16 cellular contexts compared by ENCODE assay signal in genomic region chr19:19382118-19382517, GRCh38.
"Had no signal": no experiment of that assay in that cellular context is flagged by ENCODE, and none has a peak within 500 bp of the region (broad histone marks: within the 10 kb centered on the region; RNA-seq: fewer than 3 reads in every experiment).

No MANE protein-coding gene starts in this region.

- H3K9me3 Mint-ChIP-seq: activated CD4-positive, alpha-beta memory T cell treated with anti-CD3 and anti-CD28 coated beads, Interleukin-2, amount 10 ng/mL, durations not matched to agents 7 days and 5 days; activated naive CD8-positive, alpha-beta T cell treated with anti-CD3 and anti-CD28 coated beads, Interleukin-2, amount 10 ng/mL, durations not matched to agents 7 days and 5 days had no signal

- H3K36me3 ChIP-seq: breast epithelium, esophagus squamous epithelium, vagina had no signal

- H3K9me3 ChIP-seq: breast epithelium, esophagus squamous epithelium, mucosa of descending colon, vagina had no signal

- H3K4me3 Mint-ChIP-seq: activated CD4-positive, alpha-beta memory T cell treated with anti-CD3 and anti-CD28 coated beads, Interleukin-2, amount 10 ng/mL, durations not matched to agents 7 days and 5 days; activated naive CD8-positive, alpha-beta T cell treated with anti-CD3 and anti-CD28 coated beads, Interleukin-2, amount 10 ng/mL, durations not matched to agents 7 days and 5 days had no signal

- H3K4me1 ChIP-seq: breast epithelium had no signal

- H3K27me3 ChIP-seq: breast epithelium, esophagus squamous epithelium, vagina had no signal

- H3K9ac ChIP-seq: parathyroid adenoma had no signal

- H3K27ac ChIP-seq: parathyroid adenoma, vagina had no signal

- H3K4me3 ChIP-seq: breast epithelium, esophagus squamous epithelium, mucosa of descending colon, vagina had no signal

- H3K27me3 Mint-ChIP-seq: activated CD4-positive, alpha-beta memory T cell treated with anti-CD3 and anti-CD28 coated beads, Interleukin-2, amount 10 ng/mL, durations not matched to agents 7 days and 5 days; activated naive CD8-positive, alpha-beta T cell treated with anti-CD3 and anti-CD28 coated beads, Interleukin-2, amount 10 ng/mL, durations not matched to agents 7 days and 5 days had no signal

- H3K27ac Mint-ChIP-seq: activated CD4-positive, alpha-beta memory T cell treated with anti-CD3 and anti-CD28 coated beads, Interleukin-2, amount 10 ng/mL, durations not matched to agents 7 days and 5 days; activated naive CD8-positive, alpha-beta T cell treated with anti-CD3 and anti-CD28 coated beads, Interleukin-2, amount 10 ng/mL, durations not matched to agents 7 days and 5 days had no signal

- DNase-seq: activated CD4-positive, alpha-beta memory T cell treated with anti-CD3 and anti-CD28 coated beads, Interleukin-2, amount 10 ng/mL, durations not matched to agents 7 days and 5 days; activated CD4-positive, alpha-beta T cell treated with anti-CD3 and anti-CD28 coated beads for 1 hour; activated gamma-delta T cell treated with Interleukin-2 at 50 U/mL for 16 hours; activated naive CD8-positive, alpha-beta T cell treated with anti-CD3 and anti-CD28 coated beads, Interleukin-2, amount 10 ng/mL, durations not matched to agents 7 days and 5 days; activated T-cell treated with anti-CD3 and anti-CD28 coated beads, Interleukin-2, amount 50 U/mL, for 48 hours; anterior cingulate cortex; esophagus squamous epithelium; foreskin fibroblast; glutamatergic neuron; mammary epithelial cell; retina; stimulated activated CD4-positive, alpha-beta T cell treated with anti-CD3 and anti-CD28 coated beads, Interleukin-4, amount 100 ng/mL, for 4 hours had no signal
